ENCODE assay signal across 2 cellular contexts in genomic region chr1:245160288-245160687, GRCh38.
TF ChIP-seq lines count a peak whose summit lies in the region.

No MANE protein-coding gene starts in this region.

TF ChIP-seq in liver, 16 proteins besides CTCF, POLR2A, EP300 and RAD21 (continued from another document):
- no peak for TF ChIP-seq REST (IDR thresholded peaks at IDR 0.05)
- no peak for TF ChIP-seq TAF1 (conservative IDR thresholded peaks at IDR 0.05)
- no peak for TF ChIP-seq EGR1 (IDR thresholded peaks at IDR 0.05; ENCODE audit: low read depth in 2 of 2)
- no peak for TF ChIP-seq FOXA1 (IDR thresholded peaks at IDR 0.05)
- TF ChIP-seq NR2F2 (IDR thresholded peaks at IDR 0.05), result no peak
- no peak for TF ChIP-seq YY1 (IDR thresholded peaks at IDR 0.05)

TF ChIP-seq in HepG2, 621 proteins besides CTCF, POLR2A, EP300 and RAD21 (continued from another document):
- TF ChIP-seq FUBP1 (CRISPR knock-in tag; IDR thresholded peaks at IDR 0.05; ENCODE audit: borderline replicate concordance), result no peak
- TF ChIP-seq ARHGAP35 (CRISPR knock-in tag; IDR thresholded peaks at IDR 0.05; ENCODE audit: borderline replicate concordance), result no peak
- TF ChIP-seq TP53 (CRISPR knock-in tag; conservative IDR thresholded peaks at IDR 0.05), result no peak
- TF ChIP-seq ZFP41 (CRISPR knock-in tag; IDR thresholded peaks at IDR 0.05; ENCODE audit: borderline replicate concordance), result no peak
- TF ChIP-seq RORA (CRISPR knock-in tag; IDR thresholded peaks at IDR 0.05), result no peak
